ENCODE assay signal across 22 cellular contexts in the genomic region with DNA sequence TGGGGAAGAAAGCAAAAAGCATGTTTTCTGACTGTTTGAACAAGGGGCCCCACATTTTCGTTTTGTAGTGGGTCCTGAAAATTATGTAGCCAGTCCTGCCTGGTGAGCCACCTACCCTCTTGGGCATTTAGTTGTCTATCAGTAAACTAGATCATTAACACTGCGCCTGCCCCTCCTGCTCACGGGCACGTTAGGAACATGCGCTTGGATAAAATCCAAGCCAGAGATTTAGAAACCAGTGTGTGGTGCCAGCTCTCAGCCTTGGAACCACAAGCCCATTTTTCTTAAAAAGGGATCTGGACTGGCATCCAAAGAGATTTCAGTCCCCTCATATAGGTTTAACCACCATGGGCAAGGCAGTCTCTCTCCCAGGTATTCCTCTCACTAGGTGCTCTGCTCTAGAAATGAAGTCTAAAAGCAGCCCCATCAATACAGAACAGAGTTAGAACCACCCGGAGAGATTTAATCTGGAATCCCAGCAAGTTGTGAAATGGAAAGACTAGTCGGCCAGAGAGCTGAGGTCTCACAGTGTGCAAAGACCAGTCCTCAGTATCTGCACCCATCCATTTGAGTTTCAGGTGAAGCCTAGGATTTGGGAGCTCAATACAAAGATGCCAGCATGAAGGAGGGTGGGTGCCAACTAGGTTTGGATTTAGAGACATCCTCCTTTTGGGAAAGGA.
DNase-seq lines count a peak whose midpoint lies in the region; ATAC-seq and TF ChIP-seq lines count a peak whose summit lies in the region.
"Had no signal": no experiment of that assay in that cellular context is flagged by ENCODE, and none has a peak within 500 bp of the region (broad histone marks: within the 10 kb centered on the region; RNA-seq: fewer than 3 reads in every experiment).

No MANE protein-coding gene starts in this region.

- no peaks in the 10 kb centered on the region for H3K4me1 Mint-ChIP-seq in activated CD4-positive, alpha-beta T cell treated with anti-CD3 and anti-CD28 coated beads for 36 hours

- H3K9me2 ChIP-seq in Karpas-422 (replicated peaks; ENCODE audit: insufficient read depth, low read length) = no peaks in the 10 kb centered on the region

- CTCF ChIA-PET in activated CD4-positive, alpha-beta T cell treated with anti-CD3 and anti-CD28 coated beads for 36 hours (lab: Charles Lee) = interaction anchor here (0.8 kb wide), 1 partner anchor 14 kb away, joined by 4 read pairs; no protein-coding TSS in a partner anchor

- TF ChIP-seq CTCF in right lobe of liver (IDR thresholded peaks at IDR 0.05) = no peak

- H3K36me3 ChIP-seq in Karpas-422 (ENCODE audit: insufficient read depth, low read length) (no peaks in the 10 kb centered on the region), right lobe of liver (no peaks in the 10 kb centered on the region)

- H3K79me2 ChIP-seq in Karpas-422 (ENCODE audit: low read length) = peaks cover 11% of the 10 kb centered on the region

- POLR2A ChIA-PET in activated CD4-positive, alpha-beta T cell treated with anti-CD3 and anti-CD28 coated beads for 36 hours (lab: Charles Lee) = no interaction called here

- no peak overlapping the region for H2AFZ ChIP-seq in Karpas-422 (ENCODE audit: low read length)
- H2AFZ ChIP-seq: GM23248 had no signal

- H3K9me3 Mint-ChIP-seq in activated CD4-positive, alpha-beta T cell treated with anti-CD3 and anti-CD28 coated beads for 36 hours (ENCODE audit: low read depth) = no peaks in the 10 kb centered on the region
- H3K9me3 Mint-ChIP-seq: CD4-positive, alpha-beta T cell had no signal

- no peak for TF ChIP-seq POLR2A in right lobe of liver (IDR thresholded peaks at IDR 0.05)

- H3K27ac ChIP-seq in Karpas-422 (ENCODE audit: low read length) = 0 out of 2 replicates have a peak overlapping the region, but pooled peaks have one; percentile 15
- peak overlapping the region; percentile 33 to 61 (median 35) for H3K27ac ChIP-seq in right lobe of liver
- H3K27ac ChIP-seq: BLaER1, GM23248, KMS-11 had no signal

- H3K4me1 ChIP-seq in Karpas-422 (ENCODE audit: low read length) (peaks cover 20% of the 10 kb centered on the region), right lobe of liver (peaks cover 0 to 16% (median 0%) of the 10 kb centered on the region in 4 donors)
- H3K4me1 ChIP-seq: BLaER1 had no signal

- no peaks in the 10 kb centered on the region for H4K20me1 ChIP-seq in Karpas-422 (ENCODE audit: insufficient read depth, low read depth, low read length)
- H4K20me1 ChIP-seq: BLaER1 had no signal

- WGBS in right lobe of liver (ENCODE audit: insufficient coverage, low coverage, low lambda C conversion rate, missing lambda C conversion rate) = 17% methylated on average over 7 of the region's 7 CpGs

- DNase-seq in G401 (ENCODE audit: low spot score) = peak; percentile 26
- no peak for DNase-seq in Karpas-422
- peak; percentile 7 for DNase-seq in cerebellum (ENCODE audit: low spot score)
- peak in 1 of 3 donors; percentile 70 for DNase-seq in right lobe of liver
- DNase-seq in activated CD4-positive, alpha-beta T cell treated with anti-CD3 and anti-CD28 coated beads for 36 hours = no peak
- DNase-seq in islet precursor cell = no peak
- DNase-seq in HUDEP-2 (lab: John Stamatoyannopoulos, UW; ENCODE audit: unreplicated experiment in 76 of 76) = no peak
- DNase-seq: CD4-positive, alpha-beta T cell; COR-L47; DMS153; GM23248; HCEC 1CT; IMR-90; MV-4-11; NCI-H1417; NCI-H1694 treated with DMSO at 0.1 percent for 48 hours; NCI-H2081 treated with DMSO at 0.1 percent for 48 hours; NCI-H2171 treated with DMSO at 0.1 percent for 48 hours; NCI-H526 had no signal

- no peak overlapping the region for H3K27ac Mint-ChIP-seq in activated CD4-positive, alpha-beta T cell treated with anti-CD3 and anti-CD28 coated beads for 36 hours
- H3K27ac Mint-ChIP-seq: CD4-positive, alpha-beta T cell had no signal

- intact Hi-C loops in right lobe of liver (cut with DNase I) = no loop called here
- intact Hi-C loops in activated CD4-positive, alpha-beta T cell treated with anti-CD3 and anti-CD28 coated beads for 36 hours (cut with DNase I, micrococcal nuclease) = no loop called here

- peaks cover 2% of the 10 kb centered on the region for H3K36me3 Mint-ChIP-seq in activated CD4-positive, alpha-beta T cell treated with anti-CD3 and anti-CD28 coated beads for 36 hours (ENCODE audit: low read depth)

- H3K9me3 ChIP-seq in Karpas-422 (ENCODE audit: low read length) (no peaks in the 10 kb centered on the region), right lobe of liver (no peaks in the 10 kb centered on the region)
- H3K9me3 ChIP-seq: BLaER1 had no signal

- H3K4me3 ChIP-seq in Karpas-422 (ENCODE audit: low read length) = no peak overlapping the region
- H3K4me3 ChIP-seq in right lobe of liver = no peak overlapping the region
- H3K4me3 ChIP-seq: BLaER1, GM23248 had no signal

- H3K9ac ChIP-seq in Karpas-422 (ENCODE audit: low read length) = no peak overlapping the region
- H3K9ac ChIP-seq: BLaER1, GM23248, KMS-11 had no signal

- H3K4me3 Mint-ChIP-seq in activated CD4-positive, alpha-beta T cell treated with anti-CD3 and anti-CD28 coated beads for 36 hours = no peak overlapping the region
- H3K4me3 Mint-ChIP-seq: CD4-positive, alpha-beta T cell had no signal

- ATAC-seq in right lobe of liver = peak; percentile 59 to 69 (median 62)
- no peak for ATAC-seq in activated CD4-positive, alpha-beta T cell treated with anti-CD3 and anti-CD28 coated beads for 36 hours
- ATAC-seq: Right ventricle myocardium inferior had no signal

- in situ Hi-C loops in G401 (cut with HindIII; ENCODE audit: low sequenced_read_pairs) = no loop called here

- H3K4me2 ChIP-seq in Karpas-422 (ENCODE audit: low read depth, low read length, poor library complexity, severe bottlenecking) = no peak overlapping the region
- H3K4me2 ChIP-seq: BLaER1, KMS-11 had no signal

- no peaks in the 10 kb centered on the region for H3K27me3 Mint-ChIP-seq in activated CD4-positive, alpha-beta T cell treated with anti-CD3 and anti-CD28 coated beads for 36 hours
- H3K27me3 Mint-ChIP-seq: CD4-positive, alpha-beta T cell had no signal

- H3K27me3 ChIP-seq in Karpas-422 (ENCODE audit: low read length) (no peaks in the 10 kb centered on the region), right lobe of liver (no peaks in the 10 kb centered on the region)
- H3K27me3 ChIP-seq: BLaER1 had no signal

Comparison
In these comparisons a context has a peak if more than half of its experiments do, and no peak if none do; other contexts are left out.
1. DNase-seq: peak in G401 (single experiment) and cerebellum (single experiment); none in Karpas-422 (single experiment), activated CD4-positive, alpha-beta T cell treated with anti-CD3 and anti-CD28 coated beads for 36 hours (single experiment), islet precursor cell (single experiment) and HUDEP-2 (0 of 76).